ENCODE assay signal across 9 cellular contexts in the genomic region with DNA sequence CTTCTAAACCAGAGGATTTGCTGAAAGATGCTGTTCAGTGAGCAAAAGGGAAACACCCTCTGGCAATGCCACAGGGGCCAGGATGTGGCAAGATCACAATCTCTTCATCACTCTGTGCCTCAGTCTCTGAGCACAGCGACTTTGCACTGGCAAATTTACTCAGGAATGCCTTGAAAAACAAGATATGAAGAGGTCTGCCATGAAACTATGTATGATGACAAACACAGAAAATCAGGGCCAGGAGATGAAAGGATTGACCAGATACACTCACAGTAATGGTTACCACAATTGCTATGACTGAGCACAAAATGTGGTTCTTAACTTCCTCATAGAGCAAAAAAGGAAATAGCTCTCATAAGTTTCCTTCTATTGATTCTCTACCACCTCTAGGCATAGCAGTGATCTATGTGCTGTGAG. TPM values are rescaled to one million over a fixed set of nuclear protein-coding genes. Genes with fewer than 3 reads are reported as not detected.
DNase-seq lines count a peak whose midpoint lies in the region; ATAC-seq and TF ChIP-seq lines count a peak whose summit lies in the region.
"Had no signal": no experiment of that assay in that cellular context is flagged by ENCODE, and none has a peak within 500 bp of the region (broad histone marks: within the 10 kb centered on the region; RNA-seq: fewer than 3 reads in every experiment).

No MANE protein-coding gene starts in this region.

- H3K36me3 Mint-ChIP-seq in GM23338 (ENCODE audit: low read depth) (no peaks in the 10 kb centered on the region; the same call in 2 of the 3 replicates), endodermal cell (ENCODE audit: low read depth) (no peaks in the 10 kb centered on the region)

- H3K79me2 ChIP-seq in OCI-LY1 (ENCODE audit: insufficient read depth, low read length): no peaks in the 10 kb centered on the region; the same call in 1 of the 2 replicates
- peaks cover 7% of the 10 kb centered on the region for H3K79me2 ChIP-seq in GM23338 (replicated peaks; ENCODE audit: insufficient read depth)

- no peaks in the 10 kb centered on the region for H3K9me3 ChIP-seq in OCI-LY1 (ENCODE audit: low read length)
- no peaks in the 10 kb centered on the region for H3K9me3 ChIP-seq in endodermal cell (ENCODE audit: control insufficient read depth, low read length)
- H3K9me3 ChIP-seq: heart right ventricle had no signal

- H3K4me2 ChIP-seq in OCI-LY1 (ENCODE audit: low read length): peak overlapping the region; percentile 12; the same call in 1 of the 2 replicates
- H3K4me2 ChIP-seq in GM23338: no peak overlapping the region

- H3K36me3 ChIP-seq in OCI-LY1 (ENCODE audit: insufficient read depth, low read length): peaks cover 10% of the 10 kb centered on the region; the same call in 1 of the 2 replicates
- H3K36me3 ChIP-seq in GM23338 (ENCODE audit: insufficient read depth): no peaks in the 10 kb centered on the region
- peaks cover 20% of the 10 kb centered on the region for H3K36me3 ChIP-seq in endodermal cell (ENCODE audit: control insufficient read depth, insufficient read depth, low read length)

- H3K27ac Mint-ChIP-seq in GM23338: no peak overlapping the region
- no peak overlapping the region for H3K27ac Mint-ChIP-seq in endodermal cell

- peaks cover 28% of the 10 kb centered on the region for H3K4me1 ChIP-seq in OCI-LY1 (ENCODE audit: insufficient read depth, low read length, severe bottlenecking)
- H3K4me1 ChIP-seq in GM23338 (ENCODE audit: insufficient read depth): 0 out of 2 replicates have a peak, but pooled peaks cover 5% of the 10 kb centered on the region
- peaks cover 9% of the 10 kb centered on the region for H3K4me1 ChIP-seq in endodermal cell (ENCODE audit: control insufficient read depth, insufficient read depth, low read length)

- 94 to 100% methylated on average over 1 of the region's 1 CpG for WGBS in endodermal cell (ENCODE audit: insufficient coverage in 1 of 2, insufficient read length in 1 of 2), 2 experiments

- no peak overlapping the region for H3K9ac ChIP-seq in OCI-LY1 (ENCODE audit: low read length)
- no peak overlapping the region for H3K9ac ChIP-seq in endodermal cell (ENCODE audit: extremely low read depth, low read length, poor library complexity, severe bottlenecking)

- H3K27me3 Mint-ChIP-seq in GM23338 (ENCODE audit: insufficient read depth, low read depth, poor library complexity) (no peaks in the 10 kb centered on the region), endodermal cell (ENCODE audit: insufficient read depth) (peaks cover 26% of the 10 kb centered on the region)

- DNase-seq in activated effector memory CD4-positive, alpha-beta T cell treated with Interleukin-2 at 50 U/mL for 16 hours: peak; percentile 52
- peak; percentile 61 for DNase-seq in stimulated activated CD4-positive, alpha-beta T cell treated with anti-CD3 and anti-CD28 coated beads, Interleukin-15, amount 100 ng/mL, for 24 hours
- DNase-seq in GM23338 (ENCODE audit: low spot score): no peak
- no peak for DNase-seq in NCI-H187 (lab: John Stamatoyannopoulos, UW)
- DNase-seq in endodermal cell: no peak
- DNase-seq: heart right ventricle had no signal

- H2AFZ ChIP-seq in OCI-LY1 (ENCODE audit: low read length) (no peak overlapping the region), GM23338 (no peak overlapping the region)

- H3K4me3 ChIP-seq in OCI-LY1 (ENCODE audit: low read depth, low read length, poor library complexity, severe bottlenecking) (no peak overlapping the region), GM23338 (no peak overlapping the region), endodermal cell (ENCODE audit: low read length) (no peak overlapping the region)
- H3K4me3 ChIP-seq: heart right ventricle had no signal

- H3K27me3 ChIP-seq in OCI-LY1 (ENCODE audit: insufficient read depth, low read length): no peaks in the 10 kb centered on the region
- peaks cover 16% of the 10 kb centered on the region for H3K27me3 ChIP-seq in GM23338 (ENCODE audit: insufficient read depth)
- no peaks in the 10 kb centered on the region for H3K27me3 ChIP-seq in endodermal cell (ENCODE audit: control insufficient read depth, insufficient read depth, low read length, poor library complexity, severe bottlenecking)
- H3K27me3 ChIP-seq: heart right ventricle had no signal

- H3K9me3 Mint-ChIP-seq in GM23338: no peaks in the 10 kb centered on the region
- no peaks in the 10 kb centered on the region for H3K9me3 Mint-ChIP-seq in endodermal cell

- ATAC-seq in GM18498 (IDR thresholded peaks at IDR 0.05; ENCODE audit: unreplicated experiment) (peak; percentile 74), HG02759 (IDR thresholded peaks at IDR 0.05; ENCODE audit: unreplicated experiment) (peak; percentile 70), GM23338 (no peak)

- H3K4me1 Mint-ChIP-seq in GM23338 (peaks cover 6% of the 10 kb centered on the region), endodermal cell (peaks cover 6% of the 10 kb centered on the region)

- H3K27ac ChIP-seq in OCI-LY1 (ENCODE audit: low read depth, low read length, poor library complexity, severe bottlenecking): peak overlapping the region; percentile 27
- H3K27ac ChIP-seq in GM23338 (ENCODE audit: low read depth): no peak overlapping the region
- H3K27ac ChIP-seq in endodermal cell (ENCODE audit: low read depth, low read length): no peak overlapping the region

- H3K4me3 Mint-ChIP-seq in GM23338 (no peak overlapping the region), endodermal cell (no peak overlapping the region)

- H3F3A ChIP-seq in OCI-LY1 (ENCODE audit: insufficient read depth, low read length): no peaks in the 10 kb centered on the region
- H3F3A ChIP-seq in GM23338 (replicated peaks; ENCODE audit: low read depth): no peaks in the 10 kb centered on the region

- H3K9me2 ChIP-seq in OCI-LY1 (ENCODE audit: low read depth, low read length): no peaks in the 10 kb centered on the region
- no peaks in the 10 kb centered on the region for H3K9me2 ChIP-seq in GM23338 (ENCODE audit: insufficient read depth)

- TF ChIP-seq CTCF in OCI-LY1 (IDR thresholded peaks at IDR 0.05; ENCODE audit: low read length) (no peak), GM23338 (conservative IDR thresholded peaks at IDR 0.05; ENCODE audit: low read depth in 2 of 2) (no peak), endodermal cell (conservative IDR thresholded peaks at IDR 0.05) (no peak)

- H4K20me1 ChIP-seq in OCI-LY1 (ENCODE audit: insufficient read depth, low read length) (no peaks in the 10 kb centered on the region), GM23338 (replicated peaks; ENCODE audit: insufficient read depth) (peaks cover 38% of the 10 kb centered on the region)

TF ChIP-seq in GM23338, 12 proteins besides CTCF, POLR2A, EP300 and RAD21 (continues in another document):
- no peak for TF ChIP-seq JUNB (IDR thresholded peaks at IDR 0.05; ENCODE audit: unreplicated experiment)
- TF ChIP-seq CREB1 (CRISPR knock-in tag; IDR thresholded peaks at IDR 0.05; ENCODE audit: low read depth): no peak
- TF ChIP-seq, protein P1, sequence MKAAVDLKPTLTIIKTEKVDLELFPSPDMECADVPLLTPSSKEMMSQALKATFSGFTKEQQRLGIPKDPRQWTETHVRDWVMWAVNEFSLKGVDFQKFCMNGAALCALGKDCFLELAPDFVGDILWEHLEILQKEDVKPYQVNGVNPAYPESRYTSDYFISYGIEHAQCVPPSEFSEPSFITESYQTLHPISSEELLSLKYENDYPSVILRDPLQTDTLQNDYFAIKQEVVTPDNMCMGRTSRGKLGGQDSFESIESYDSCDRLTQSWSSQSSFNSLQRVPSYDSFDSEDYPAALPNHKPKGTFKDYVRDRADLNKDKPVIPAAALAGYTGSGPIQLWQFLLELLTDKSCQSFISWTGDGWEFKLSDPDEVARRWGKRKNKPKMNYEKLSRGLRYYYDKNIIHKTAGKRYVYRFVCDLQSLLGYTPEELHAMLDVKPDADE (IDR thresholded peaks at IDR 0.05): no peak

RNA-seq across cellular contexts. Expression of a gene that starts 5.8 kb away (rescaled TPM):
- 9.4 and 13.5 TPM in 2 replicates for total RNA-seq in GM23338 (2014; rRNA removed; shearing (Covaris generic))
- 3.8 and 4.9 TPM in 2 replicates for polyA plus RNA-seq in GM23338 (2016; fragmentation: Nextera tagmentation; extraction: Ambion mirVana)
- total RNA-seq in endodermal cell: 10 to 100 TPM; 12.4 to 14.5 TPM
- polyA plus RNA-seq in endodermal cell (2013, experiment 1 of 2): 18.5 TPM
- polyA plus RNA-seq in endodermal cell (2013, experiment 2 of 2): 19.7 TPM

RNA-seq across cellular contexts. Expression of a gene that starts 6.0 kb away (rescaled TPM):
- total RNA-seq in GM23338 (2014; rRNA removed; shearing (Covaris generic)): 10.4 and 18.8 TPM in 2 replicates
- polyA plus RNA-seq in GM23338 (2016; fragmentation: Nextera tagmentation; extraction: Ambion mirVana): 20.0 and 22.7 TPM in 2 replicates
- total RNA-seq in endodermal cell: 10 to 100 TPM in 1 of 2 donors, 1 to 10 TPM in 1; 8.4 to 12.5 TPM
- 24.5 TPM for polyA plus RNA-seq in endodermal cell (2013, experiment 1 of 2)
- polyA plus RNA-seq in endodermal cell (2013, experiment 2 of 2): 21.3 TPM

Comparison
In these comparisons a context has a peak if more than half of its experiments do, and no peak if none do; other contexts are left out.
1. DNase-seq: peak in activated effector memory CD4-positive, alpha-beta T cell treated with Interleukin-2 at 50 U/mL for 16 hours (single experiment) and stimulated activated CD4-positive, alpha-beta T cell treated with anti-CD3 and anti-CD28 coated beads, Interleukin-15, amount 100 ng/mL, for 24 hours (single experiment); none in GM23338 (single experiment), NCI-H187 (0 of 2) and endodermal cell (single experiment).